In the genomic region with DNA sequence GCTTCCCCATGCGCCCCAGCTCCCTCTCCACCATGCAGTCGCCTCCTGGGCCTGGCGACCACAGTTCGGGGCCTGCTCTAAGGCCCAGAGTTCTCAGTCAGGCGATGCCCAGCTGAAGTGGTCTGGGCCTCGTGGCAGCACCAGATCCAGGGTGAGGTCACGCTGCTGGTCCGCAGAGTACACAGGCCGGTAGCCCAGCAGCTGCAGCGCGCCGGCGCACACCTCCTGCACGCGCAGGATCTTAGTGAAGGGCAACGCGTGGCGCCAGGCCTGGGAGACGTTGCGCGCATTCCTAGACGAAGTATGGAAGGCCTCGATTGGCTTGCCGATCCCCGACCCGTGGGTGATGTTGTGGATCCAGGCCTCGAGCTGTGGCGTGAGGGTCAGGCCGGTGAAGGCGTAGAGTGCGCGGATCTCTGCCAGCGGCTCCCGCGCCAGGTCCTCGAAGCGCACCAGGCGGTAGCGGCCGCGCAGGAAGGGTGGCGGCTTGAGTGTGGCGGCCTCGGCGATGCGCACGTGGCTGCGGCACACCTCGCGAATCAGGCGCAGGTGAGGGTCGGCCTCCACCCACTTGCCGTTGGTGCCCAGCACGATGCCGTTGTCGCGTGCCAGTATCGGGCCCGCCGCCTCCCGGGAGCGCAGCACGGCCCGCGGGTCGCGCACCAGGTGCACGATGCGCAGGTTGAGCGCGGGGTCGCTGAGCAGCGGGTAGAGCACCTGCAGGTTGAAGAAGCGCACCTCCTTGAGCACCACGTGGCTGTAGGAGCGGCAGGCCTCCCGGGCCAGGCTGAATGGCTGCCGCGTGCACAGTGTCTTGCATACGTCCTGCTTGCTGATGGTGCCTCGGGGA, we compare ENCODE assay signal across 18 cellular contexts. TPM values are rescaled to one million over a fixed set of nuclear protein-coding genes. Genes with fewer than 3 reads are reported as not detected.
DNase-seq lines count a peak whose midpoint lies in the region; ATAC-seq and TF ChIP-seq lines count a peak whose summit lies in the region.
"Had no signal": no experiment of that assay in that cellular context is flagged by ENCODE, and none has a peak within 500 bp of the region (broad histone marks: within the 10 kb centered on the region; RNA-seq: fewer than 3 reads in every experiment).

No MANE protein-coding gene starts in this region.

- H4K91ac ChIP-seq in neuronal stem cell (ENCODE audit: low read depth, low read length, poor library complexity), result no peak overlapping the region

- no peak overlapping the region for H3K4me3 ChIP-seq in endodermal cell (ENCODE audit: low read length)
- no peak overlapping the region for H3K4me3 ChIP-seq in neuronal stem cell (ENCODE audit: low read length in 2 of 2)
- H3K4me3 ChIP-seq in aorta (ENCODE audit: low read length in 2 of 2), result no peak overlapping the region
- no peak overlapping the region for H3K4me3 ChIP-seq in PC-9
- H3K4me3 ChIP-seq: BLaER1 treated with 17β-estradiol and CSF1 and Interleukin-3, amounts not matched to agents 10 nM and 100 nM; GM23248; HAP-1 had no signal

- TF ChIP-seq CTCF in endodermal cell (conservative IDR thresholded peaks at IDR 0.05) (no peak), PC-9 (conservative IDR thresholded peaks at IDR 0.05) (no peak)

- H2BK5ac ChIP-seq in neuronal stem cell (ENCODE audit: low read length), result no peak overlapping the region

- H3K79me1 ChIP-seq in neuronal stem cell (ENCODE audit: low read depth, low read length), result peaks cover 6% of the 10 kb centered on the region

- BruUV-seq in PC-9 (replicated peaks; lab: Mats Ljungman, UMichigan), result no TSS peak

- H3K27ac Mint-ChIP-seq in stimulated activated naive CD8-positive, alpha-beta T cell treated with anti-CD3 and anti-CD28 coated beads, Interleukin-15, amount 100 ng/mL, for 72 hours, result no peak overlapping the region
- H3K27ac Mint-ChIP-seq in endodermal cell, result no peak overlapping the region

- H3K27me3 Mint-ChIP-seq in stimulated activated naive CD8-positive, alpha-beta T cell treated with anti-CD3 and anti-CD28 coated beads, Interleukin-15, amount 100 ng/mL, for 72 hours, result peaks cover 7% of the 10 kb centered on the region
- no peaks in the 10 kb centered on the region for H3K27me3 Mint-ChIP-seq in endodermal cell (ENCODE audit: insufficient read depth)
- H3K27me3 Mint-ChIP-seq: CD4-positive, CD25-positive, alpha-beta regulatory T cell had no signal

- H2AFZ ChIP-seq in neuronal stem cell (ENCODE audit: low read length) (no peak overlapping the region), PC-9 (no peak overlapping the region)
- H2AFZ ChIP-seq: GM23248 had no signal

- H3K23ac ChIP-seq in neuronal stem cell (ENCODE audit: low read depth, low read length, poor library complexity), result peak overlapping the region; percentile 76

- H3K4ac ChIP-seq in neuronal stem cell (ENCODE audit: low read length), result peak overlapping the region; percentile 17

- WGBS in endodermal cell (ENCODE audit: insufficient coverage in 1 of 2, insufficient read length in 1 of 2), 2 experiments, result 95 to 96% methylated on average over 66 to 81 of the region's 81 CpGs
- no CpG with 5 or more reads among the region's 81 CpGs for WGBS in neuronal stem cell (ENCODE audit: extremely low coverage in 2 of 2, insufficient read length in 2 of 2, insufficient replicate concordance in 1 of 2), 2 donors
- 91 to 93% methylated on average over 80 to 81 of the region's 81 CpGs for WGBS in aorta, 2 donors

- no peaks in the 10 kb centered on the region for H3K9me3 Mint-ChIP-seq in stimulated activated naive CD8-positive, alpha-beta T cell treated with anti-CD3 and anti-CD28 coated beads, Interleukin-15, amount 100 ng/mL, for 72 hours
- no peaks in the 10 kb centered on the region for H3K9me3 Mint-ChIP-seq in endodermal cell
- H3K9me3 Mint-ChIP-seq: CD4-positive, CD25-positive, alpha-beta regulatory T cell had no signal

- no peaks in the 10 kb centered on the region for H4K20me1 ChIP-seq in PC-9 (ENCODE audit: insufficient read depth)

- intact Hi-C loops in aorta (cut with DNase I) (no loop called here), PC-9 (cut with micrococcal nuclease; ENCODE audit: unreplicated experiment) (no loop called here)

- H3K4me1 Mint-ChIP-seq in stimulated activated naive CD8-positive, alpha-beta T cell treated with anti-CD3 and anti-CD28 coated beads, Interleukin-15, amount 100 ng/mL, for 72 hours, result no peaks in the 10 kb centered on the region
- H3K4me1 Mint-ChIP-seq in endodermal cell, result no peaks in the 10 kb centered on the region
- H3K4me1 Mint-ChIP-seq: CD4-positive, CD25-positive, alpha-beta regulatory T cell had no signal

- no peak overlapping the region for H3K4me3 Mint-ChIP-seq in stimulated activated naive CD8-positive, alpha-beta T cell treated with anti-CD3 and anti-CD28 coated beads, Interleukin-15, amount 100 ng/mL, for 72 hours
- no peak overlapping the region for H3K4me3 Mint-ChIP-seq in endodermal cell
- H3K4me3 Mint-ChIP-seq: CD4-positive, CD25-positive, alpha-beta regulatory T cell had no signal

- no peaks in the 10 kb centered on the region for H3F3A ChIP-seq in PC-9 (ENCODE audit: insufficient read depth, low read depth)

- no peaks in the 10 kb centered on the region for H3K36me3 Mint-ChIP-seq in endodermal cell (ENCODE audit: low read depth)
- H3K36me3 Mint-ChIP-seq: CD4-positive, CD25-positive, alpha-beta regulatory T cell had no signal

- H3K4me1 ChIP-seq in endodermal cell (ENCODE audit: control insufficient read depth, insufficient read depth, low read length) (no peaks in the 10 kb centered on the region), neuronal stem cell (ENCODE audit: control insufficient read depth in 2 of 2, insufficient read depth in 1 of 2, low read depth in 1 of 2, low read length in 2 of 2) (no peaks in the 10 kb centered on the region), aorta (ENCODE audit: control insufficient read depth in 1 of 2, insufficient read depth in 2 of 2, low read length in 2 of 2) (no peaks in the 10 kb centered on the region), PC-9 (replicated peaks; ENCODE audit: insufficient read depth) (no peaks in the 10 kb centered on the region)
- H3K4me1 ChIP-seq: HAP-1 had no signal

- H3K27ac ChIP-seq in endodermal cell (ENCODE audit: low read depth, low read length), result no peak overlapping the region
- no peak overlapping the region for H3K27ac ChIP-seq in neuronal stem cell (replicated peaks; ENCODE audit: low read length)
- no peak overlapping the region for H3K27ac ChIP-seq in aorta (ENCODE audit: low read depth in 1 of 2, low read length in 2 of 2)
- no peak overlapping the region for H3K27ac ChIP-seq in caudate nucleus (ENCODE audit: low read depth, low read length)
- H3K27ac ChIP-seq in PC-9, result no peak overlapping the region
- H3K27ac ChIP-seq: BLaER1 treated with 17β-estradiol and CSF1 and Interleukin-3, amounts not matched to agents 10 nM and 100 nM; GM23248 had no signal

- ATAC-seq in stimulated activated naive CD8-positive, alpha-beta T cell treated with anti-CD3 and anti-CD28 coated beads, Interleukin-15, amount 100 ng/mL, for 72 hours, result peak; percentile 15
- no peak for ATAC-seq in stimulated activated naive CD8-positive, alpha-beta T cell treated with anti-CD3 and anti-CD28 coated beads, Interleukin-15, Interleukin-2, amounts not matched to agents 100 U/mL and 50 U/mL, for 24 hours
- ATAC-seq in aorta (ENCODE audit: low FRiP score), result no peak
- ATAC-seq in HG03521 (IDR thresholded peaks at IDR 0.05; ENCODE audit: unreplicated experiment), result no peak

- peak overlapping the region; percentile 20 for H2BK120ac ChIP-seq in neuronal stem cell (ENCODE audit: low read depth, low read length)

- peak overlapping the region; percentile 73 for H3K18ac ChIP-seq in neuronal stem cell (ENCODE audit: low read length)

- POLR2A ChIA-PET in PC-9 (lab: Charles Lee; ENCODE audit: unreplicated experiment), result no interaction called here

- H3K9ac ChIP-seq in endodermal cell (ENCODE audit: extremely low read depth, low read length, poor library complexity, severe bottlenecking) (no peak overlapping the region), neuronal stem cell (ENCODE audit: low read depth, low read length, poor library complexity) (peak overlapping the region; percentile 72)
- H3K9ac ChIP-seq: BLaER1 treated with 17β-estradiol and CSF1 and Interleukin-3, amounts not matched to agents 10 nM and 100 nM; GM23248 had no signal

- H2BK12ac ChIP-seq in neuronal stem cell (ENCODE audit: low read length), result no peak overlapping the region

- H3K4me2 ChIP-seq in neuronal stem cell (ENCODE audit: insufficient read depth, low read length, poor library complexity, severe bottlenecking), result no peak overlapping the region
- no peak overlapping the region for H3K4me2 ChIP-seq in PC-9

- H3K27me3 ChIP-seq in endodermal cell (ENCODE audit: control insufficient read depth, insufficient read depth, low read length, poor library complexity, severe bottlenecking) (no peaks in the 10 kb centered on the region), neuronal stem cell (ENCODE audit: control insufficient read depth in 3 of 3, insufficient read depth in 3 of 3, low read depth in 1 of 3, low read length in 3 of 3) (no peaks in the 10 kb centered on the region), aorta (ENCODE audit: control insufficient read depth in 1 of 2, insufficient read depth in 2 of 2, low read length in 1 of 2) (no peaks in the 10 kb centered on the region), PC-9 (ENCODE audit: insufficient read depth, low read depth) (no peaks in the 10 kb centered on the region)
- H3K27me3 ChIP-seq: BLaER1 treated with 17β-estradiol and CSF1 and Interleukin-3, amounts not matched to agents 10 nM and 100 nM had no signal

- CTCF ChIA-PET in PC-9 (lab: Charles Lee), result no interaction called here

- peak overlapping the region; percentile 70 for H4K8ac ChIP-seq in neuronal stem cell (ENCODE audit: low read depth, low read length)

- H3K79me2 ChIP-seq in PC-9 (ENCODE audit: low read depth), result no peaks in the 10 kb centered on the region

- H3K9me2 ChIP-seq in PC-9 (ENCODE audit: insufficient read depth), result no peaks in the 10 kb centered on the region

- peak overlapping the region; percentile 40 for H3K14ac ChIP-seq in neuronal stem cell (ENCODE audit: low read length)

- no peak for DNase-seq in stimulated activated naive CD8-positive, alpha-beta T cell treated with anti-CD3 and anti-CD28 coated beads, Interleukin-15, amount 100 ng/mL, for 72 hours
- DNase-seq in stimulated activated naive CD8-positive, alpha-beta T cell treated with anti-CD3 and anti-CD28 coated beads, Interleukin-15, Interleukin-2, amounts not matched to agents 100 U/mL and 50 U/mL, for 24 hours, result no peak
- peak; percentile 41 for DNase-seq in endodermal cell
- no peak for DNase-seq in neuronal stem cell (ENCODE audit: low spot score)
- DNase-seq in aorta, result peak; percentile 29 to 72
- no peak for DNase-seq in caudate nucleus (lab: John Stamatoyannopoulos, UW)
- DNase-seq in PC-9, result no peak
- DNase-seq: 8988T; ACHN; Calu3; CD4-positive, CD25-positive, alpha-beta regulatory T cell; DMS 273 treated with DMSO at 0.1 percent for 48 hours; GM23248; IMR-90 had no signal

- H3K36me3 ChIP-seq in endodermal cell (ENCODE audit: control insufficient read depth, insufficient read depth, low read length) (no peaks in the 10 kb centered on the region), neuronal stem cell (replicated peaks in 1 of 2; ENCODE audit: control insufficient read depth in 2 of 2, insufficient read depth in 2 of 2, low read length in 2 of 2) (no peaks in the 10 kb centered on the region), aorta (ENCODE audit: control insufficient read depth in 1 of 2, insufficient read depth in 2 of 2, low read length in 1 of 2) (no peaks in the 10 kb centered on the region), PC-9 (ENCODE audit: low read depth) (no peaks in the 10 kb centered on the region)
- H3K36me3 ChIP-seq: HAP-1 had no signal

- no peaks in the 10 kb centered on the region for H3K9me3 ChIP-seq in endodermal cell (ENCODE audit: control insufficient read depth, low read length)
- H3K9me3 ChIP-seq in neuronal stem cell (replicated peaks in 1 of 2; ENCODE audit: control insufficient read depth in 2 of 2, insufficient read depth in 1 of 2, low read depth in 1 of 2, low read length in 2 of 2), result no peaks in the 10 kb centered on the region
- no peaks in the 10 kb centered on the region for H3K9me3 ChIP-seq in aorta (ENCODE audit: control insufficient read depth, low read length)
- no peaks in the 10 kb centered on the region for H3K9me3 ChIP-seq in PC-9 (ENCODE audit: insufficient read depth, low read depth)
- H3K9me3 ChIP-seq: HAP-1 had no signal

- no peak overlapping the region for H2BK15ac ChIP-seq in neuronal stem cell (ENCODE audit: low read length)

- peak overlapping the region; percentile 16 for H2AK5ac ChIP-seq in neuronal stem cell (ENCODE audit: low read depth, low read length)

RNA-seq across cellular contexts. Expression of a gene that starts 6.6 kb away (rescaled TPM):
- 1 to 10 TPM in 1 of 2 donors, under 1 TPM in 1; 0.26 to 1.1 TPM for total RNA-seq in endodermal cell
- 0.78 TPM for polyA plus RNA-seq in endodermal cell (2013, experiment 1 of 2)
- polyA plus RNA-seq in endodermal cell (2013, experiment 2 of 2), result 0.87 TPM
- 0.57 TPM for polyA plus RNA-seq in neuronal stem cell (2013, experiment 1 of 2)
- 1.0 TPM for polyA plus RNA-seq in neuronal stem cell (2013, experiment 2 of 2)
- total RNA-seq in aorta, result not detected
- polyA plus RNA-seq in aorta, result 1 to 10 TPM in 1 of 2 donors, under 1 TPM in 1; 0.97 to 1.5 TPM
- 0.25 and 1.3 TPM in 2 replicates for total RNA-seq in PC-9 (2021)
- total RNA-seq: CD4-positive, CD25-positive, alpha-beta regulatory T cell; Daoy; GM23248; IMR-90 had no signal
- polyA plus RNA-seq: CD4-positive, CD25-positive, alpha-beta regulatory T cell; GM23248; IMR-90 had no signal

RNA-seq across cellular contexts. Expression of a gene that starts 26.8 kb away (rescaled TPM):
- total RNA-seq in endodermal cell, result 10 to 100 TPM; 11.9 to 15.7 TPM
- 25.0 TPM for polyA plus RNA-seq in endodermal cell (2013, experiment 1 of 2)
- 27.1 TPM for polyA plus RNA-seq in endodermal cell (2013, experiment 2 of 2)
- polyA plus RNA-seq in neuronal stem cell (2013, experiment 1 of 2), result 32.6 TPM
- polyA plus RNA-seq in neuronal stem cell (2013, experiment 2 of 2), result 30.7 TPM
- 10 to 100 TPM in 1 of 2 donors, 1 to 10 TPM in 1; 6.8 to 10.3 TPM for total RNA-seq in aorta
- 10 to 100 TPM in 1 of 2 donors, 1 to 10 TPM in 1; 2.3 to 11.0 TPM for polyA plus RNA-seq in aorta
- total RNA-seq in PC-9 (2021), result 17.7 and 18.8 TPM in 2 replicates

RNA-seq across cellular contexts. Expression of a gene that starts 34.0 kb away (rescaled TPM):
- total RNA-seq in endodermal cell (10 to 100 TPM; 13.5 to 15.9 TPM), aorta (1 to 10 TPM; 2.4 to 6.0 TPM), PC-9 (2021) (4.8 and 6.8 TPM in 2 replicates)
- 6.5 TPM for polyA plus RNA-seq in endodermal cell (2013, experiment 1 of 2)
- polyA plus RNA-seq in endodermal cell (2013, experiment 2 of 2), result 6.6 TPM
- polyA plus RNA-seq in neuronal stem cell (2013, experiment 1 of 2), result 9.0 TPM
- polyA plus RNA-seq in neuronal stem cell (2013, experiment 2 of 2), result 9.3 TPM
- polyA plus RNA-seq in aorta, result under 1 TPM; 0.49 to 0.88 TPM
- total RNA-seq: CD4-positive, CD25-positive, alpha-beta regulatory T cell had no signal
- polyA plus RNA-seq: CD4-positive, CD25-positive, alpha-beta regulatory T cell had no signal

RNA-seq across cellular contexts. Expression of a gene that starts 36.9 kb away (rescaled TPM):
- total RNA-seq in endodermal cell (10 to 100 TPM; 72.8 to 78.5 TPM), aorta (100 to 1,000 TPM; 106 to 154 TPM), PC-9 (2021) (86.1 and 103 TPM in 2 replicates)
- polyA plus RNA-seq in endodermal cell (2013, experiment 1 of 2), result 126 TPM
- polyA plus RNA-seq in endodermal cell (2013, experiment 2 of 2), result 128 TPM
- polyA plus RNA-seq in neuronal stem cell (2013, experiment 1 of 2), result 95.6 TPM
- polyA plus RNA-seq in neuronal stem cell (2013, experiment 2 of 2), result 94.7 TPM
- 100 to 1,000 TPM; 198 to 237 TPM for polyA plus RNA-seq in aorta

Comparison
In these comparisons a context has a peak if more than half of its experiments do, and no peak if none do; other contexts are left out.
1. DNase-seq: peak in endodermal cell (single experiment) and aorta (2 of 2); none in stimulated activated naive CD8-positive, alpha-beta T cell treated with anti-CD3 and anti-CD28 coated beads, Interleukin-15, amount 100 ng/mL, for 72 hours (0 of 2), stimulated activated naive CD8-positive, alpha-beta T cell treated with anti-CD3 and anti-CD28 coated beads, Interleukin-15, Interleukin-2, amounts not matched to agents 100 U/mL and 50 U/mL, for 24 hours (single experiment), neuronal stem cell (single experiment), caudate nucleus (0 of 61) and PC-9 (0 of 2).